ENCODE assay signal across 10 cellular contexts in the genomic region with DNA sequence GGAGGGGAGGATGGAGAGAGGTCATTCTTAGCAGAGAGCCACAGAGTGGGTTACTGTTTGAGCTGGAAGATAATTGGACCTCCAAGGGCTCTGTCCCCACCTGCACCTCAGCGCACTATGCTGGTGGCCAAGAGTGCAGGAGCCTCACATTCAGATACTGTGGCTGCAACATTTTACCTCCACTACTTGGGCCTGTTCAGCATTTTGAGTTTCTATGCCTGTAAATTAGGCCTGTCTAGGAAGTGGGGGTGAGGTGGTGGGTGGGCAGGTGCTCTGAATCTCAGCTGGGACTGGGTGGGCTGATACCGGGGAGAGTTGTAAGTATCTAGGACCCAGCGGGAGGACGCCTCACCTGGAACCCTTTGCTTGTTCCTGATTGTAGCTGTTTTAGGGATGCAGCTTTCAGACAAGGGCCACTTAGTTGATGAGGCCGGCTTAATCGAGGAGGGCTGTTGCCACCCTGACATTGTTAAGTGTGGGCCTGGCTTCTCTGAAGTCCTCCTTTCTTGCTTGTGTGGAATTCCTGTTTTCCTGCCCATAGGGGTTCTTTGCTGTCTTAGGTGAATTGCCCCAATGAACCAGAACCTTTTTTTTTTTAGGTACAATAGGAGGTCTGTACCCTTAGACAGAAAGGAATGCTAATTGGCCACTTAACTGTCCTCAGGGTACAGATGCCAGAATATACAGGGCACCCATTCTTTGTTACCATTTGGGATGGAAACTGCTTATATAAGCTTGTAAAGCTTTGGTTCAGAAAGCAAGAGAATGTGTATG.
DNase-seq lines count a peak whose midpoint lies in the region; TF ChIP-seq lines count a peak whose summit lies in the region.
"Had no signal": no experiment of that assay in that cellular context is flagged by ENCODE, and none has a peak within 500 bp of the region (broad histone marks: within the 10 kb centered on the region; RNA-seq: fewer than 3 reads in every experiment).

No MANE protein-coding gene starts in this region.

- TF ChIP-seq CTCF in Caco-2 (IDR thresholded peaks at IDR 0.05; ENCODE audit: insufficient read depth in 1 of 2, low read depth in 1 of 2, low read length in 1 of 2, severe bottlenecking in 1 of 2, unreplicated experiment in 1 of 2) (no peak), Peyer's patch (IDR thresholded peaks at IDR 0.05) (no peak), esophagus squamous epithelium (IDR thresholded peaks at IDR 0.05) (no peak), progenitor cell of endocrine pancreas (IDR thresholded peaks at IDR 0.05; ENCODE audit: unreplicated experiment) (no peak)

- no peak overlapping the region for H3K4me3 ChIP-seq in Caco-2 (ENCODE audit: low read depth, low read length)
- no peak overlapping the region for H3K4me3 ChIP-seq in Peyer's patch
- H3K4me3 ChIP-seq in esophagus squamous epithelium: no peak overlapping the region

- intact Hi-C loops in Caco-2 (cut with micrococcal nuclease; ENCODE audit: unreplicated experiment): no loop called here
- intact Hi-C loops in esophagus squamous epithelium (cut with DNase I): no loop called here

- BruUV-seq in Caco-2 (replicated peaks; lab: Mats Ljungman, UMichigan): no TSS peak

- no peak for TF ChIP-seq POLR2A in Peyer's patch (IDR thresholded peaks at IDR 0.05)
- TF ChIP-seq POLR2A in esophagus squamous epithelium (IDR thresholded peaks at IDR 0.05): no peak

- no peaks in the 10 kb centered on the region for H3K27me3 Mint-ChIP-seq in Caco-2 (ENCODE audit: insufficient read depth, unreplicated experiment)
- no peaks in the 10 kb centered on the region for H3K27me3 Mint-ChIP-seq in progenitor cell of endocrine pancreas

- POLR2A ChIA-PET in Caco-2 (lab: Charles Lee): no interaction called here

- H3K27me3 ChIP-seq in Caco-2 (replicated peaks; ENCODE audit: control insufficient read depth, insufficient read depth, low read length) (no peaks in the 10 kb centered on the region), Peyer's patch (no peaks in the 10 kb centered on the region), esophagus squamous epithelium (no peaks in the 10 kb centered on the region)

- peak overlapping the region; percentile 45 for H3K4me3 Mint-ChIP-seq in Caco-2 (ENCODE audit: unreplicated experiment)
- H3K4me3 Mint-ChIP-seq in progenitor cell of endocrine pancreas (ENCODE audit: low read depth): peak overlapping the region; percentile 49

- H3K36me3 ChIP-seq in Caco-2 (ENCODE audit: control insufficient read depth, insufficient read depth, low read length) (no peaks in the 10 kb centered on the region), Peyer's patch (peaks cover 0 to 4% (median 0%) of the 10 kb centered on the region in 3 donors), esophagus squamous epithelium (no peaks in the 10 kb centered on the region)

- H3K27ac Mint-ChIP-seq in Caco-2 (ENCODE audit: unreplicated experiment): peak overlapping the region; percentile 93
- peak overlapping the region; percentile 14 for H3K27ac Mint-ChIP-seq in progenitor cell of endocrine pancreas

- CTCF ChIA-PET in Caco-2 (lab: Charles Lee): no interaction called here

- peaks cover 16% of the 10 kb centered on the region for H3K36me3 Mint-ChIP-seq in Caco-2 (ENCODE audit: insufficient read depth, unreplicated experiment)
- H3K36me3 Mint-ChIP-seq in progenitor cell of endocrine pancreas (ENCODE audit: insufficient read depth): peaks cover 2% of the 10 kb centered on the region

- DNase-seq in Caco-2 (no peak), Peyer's patch (peak in 1 of 3 donors; percentile 40), esophagus squamous epithelium (lab: John Stamatoyannopoulos, UW) (no peak), progenitor cell of endocrine pancreas (ENCODE audit: low spot score, unreplicated experiment) (no peak), NCI-H2081 treated with DMSO at 0.1 percent for 48 hours (lab: John Stamatoyannopoulos, UW) (no peak), NCI-H1436 treated with DMSO at 0.1 percent for 48 hours (lab: John Stamatoyannopoulos, UW) (no peak), NCI-H1417 (lab: John Stamatoyannopoulos, UW) (no peak), GOT3 (lab: John Stamatoyannopoulos, UW) (no peak)
- DNase-seq: activated CD4-positive, alpha-beta T cell treated with anti-CD3 and anti-CD28 coated beads for 48 hours; NCI-H1694 had no signal

- H3K27ac ChIP-seq in Peyer's patch: peak overlapping the region in 3 of 4 donors; percentile 57 to 89 (median 59)
- H3K27ac ChIP-seq in esophagus squamous epithelium: peak overlapping the region; percentile 89 to 96 (median 92)

- H3K9me3 Mint-ChIP-seq in Caco-2 (ENCODE audit: unreplicated experiment): no peaks in the 10 kb centered on the region
- no peaks in the 10 kb centered on the region for H3K9me3 Mint-ChIP-seq in progenitor cell of endocrine pancreas (ENCODE audit: low read depth)

- H3K4me1 Mint-ChIP-seq in Caco-2 (ENCODE audit: low read depth, unreplicated experiment): peaks cover 41% of the 10 kb centered on the region
- H3K4me1 Mint-ChIP-seq in progenitor cell of endocrine pancreas (ENCODE audit: low read depth): peaks cover 53% of the 10 kb centered on the region

- 76 to 84% methylated on average over 4 to 5 of the region's 6 CpGs for WGBS in esophagus squamous epithelium, 2 donors

- H3K4me1 ChIP-seq in Caco-2 (peaks cover 72% of the 10 kb centered on the region), Peyer's patch (peaks cover 8 to 57% (median 21%) of the 10 kb centered on the region in 4 donors), esophagus squamous epithelium (peaks cover 50 to 100% (median 90%) of the 10 kb centered on the region in 3 donors)

- H3K9me3 ChIP-seq in Caco-2: no peaks in the 10 kb centered on the region
- no peaks in the 10 kb centered on the region for H3K9me3 ChIP-seq in Peyer's patch
- H3K9me3 ChIP-seq in esophagus squamous epithelium: no peaks in the 10 kb centered on the region
